ENCODE assay signal across 1 cellular context in genomic region chr9:87667164-87667738, GRCh38.
TF ChIP-seq lines count a peak whose summit lies in the region.

No MANE protein-coding gene starts in this region.

TF ChIP-seq in Ishikawa, 13 proteins besides CTCF, POLR2A, EP300 and RAD21 (continued from another document):
- no peak for TF ChIP-seq REST (IDR thresholded peaks at IDR 0.05; ENCODE audit: low read depth)
